ENCODE assay signal across 23 cellular contexts in genomic region chr16:72752004-72752695, GRCh38.
"Had no signal": no experiment of that assay in that cellular context is flagged by ENCODE, and none has a peak within 500 bp of the region (broad histone marks: within the 10 kb centered on the region; RNA-seq: fewer than 3 reads in every experiment).

No MANE protein-coding gene starts in this region.

- H3K27me3 ChIP-seq: colonic mucosa, gastrocnemius medialis, neural progenitor cell, sigmoid colon, testis, tibial nerve, vagina had no signal

- H3K36me3 ChIP-seq: colonic mucosa, gastrocnemius medialis, neural progenitor cell, sigmoid colon, tibial nerve, vagina had no signal

- H3K4me3 ChIP-seq: colonic mucosa, gastrocnemius medialis, neural progenitor cell, sigmoid colon, testis, tibial nerve, vagina had no signal

- DNase-seq: colonic mucosa; effector CD8-positive, alpha-beta T cell; endodermal cell; foreskin fibroblast; gastrocnemius medialis; head of caudate nucleus; mammary epithelial cell; mesendoderm; midbrain; naive thymus-derived CD4-positive, alpha-beta T cell; sigmoid colon; stimulated activated CD4-positive, alpha-beta T cell treated with anti-CD3 and anti-CD28 coated beads, Interleukin-2, amount 100 ng/mL, for 24 hours; stimulated activated CD4-positive, alpha-beta T cell treated with anti-CD3 and anti-CD28 coated beads, Interleukin-4, amount 100 ng/mL, for 24 hours; stimulated activated naive CD8-positive, alpha-beta T cell treated with anti-CD3 and anti-CD28 coated beads, Interleukin-15, Interleukin-2, amounts not matched to agents 100 U/mL and 50 U/mL, for 24 hours; substantia nigra; testis had no signal

- H3K4me1 ChIP-seq: colonic mucosa, gastrocnemius medialis, parathyroid adenoma, sigmoid colon, testis, tibial nerve, vagina had no signal

- ATAC-seq: esophagus mucosa; gastrocnemius medialis; naive thymus-derived CD4-positive, alpha-beta T cell; stimulated activated effector memory CD8-positive, alpha-beta T cell treated with anti-CD3 and anti-CD28 coated beads, Interleukin-12 subunit alpha, Interleukin-12 subunit beta, amount 100 ng/mL, for 72 hours; stimulated activated naive CD8-positive, alpha-beta T cell treated with anti-CD3 and anti-CD28 coated beads, Interleukin-15, Interleukin-2, amounts not matched to agents 100 U/mL and 50 U/mL, for 24 hours had no signal

- H3K27ac ChIP-seq: colonic mucosa, epithelial cell of prostate, gastrocnemius medialis, neural progenitor cell, parathyroid adenoma, sigmoid colon, testis, tibial nerve, vagina had no signal

- H3K9me3 ChIP-seq: colonic mucosa, gastrocnemius medialis, sigmoid colon, testis, vagina had no signal
